15 cellular contexts compared by ENCODE assay signal in genomic region chr1:247647864-247648263, GRCh38. TPM values are rescaled to one million over a fixed set of nuclear protein-coding genes. Genes with fewer than 3 reads are reported as not detected.
DNase-seq lines count a peak whose midpoint lies in the region; TF ChIP-seq lines count a peak whose summit lies in the region.
"Had no signal": no experiment of that assay in that cellular context is flagged by ENCODE, and none has a peak within 500 bp of the region (broad histone marks: within the 10 kb centered on the region; RNA-seq: fewer than 3 reads in every experiment).

No MANE protein-coding gene starts in this region.

- peak overlapping the region; percentile 73 for H3K4me2 ChIP-seq in neural progenitor cell

- H3K4me3 Mint-ChIP-seq in MCF 10A (ENCODE audit: unreplicated experiment) (no peak overlapping the region), neural progenitor cell (no peak overlapping the region)
- H3K4me3 Mint-ChIP-seq: activated CD8-positive, alpha-beta T cell treated with anti-CD3 and anti-CD28 coated beads for 36 hours; activated T-helper 17 cell treated with anti-CD3 and anti-CD28 coated beads, Interleukin-2, amount 50 U/mL, for 72 hours; natural killer cell treated with Interleukin-12 subunit alpha and Interleukin-12 subunit beta and Interleukin-15 and Interleukin-18, amount 100 ng/mL, for 72 hours had no signal

- no peak overlapping the region for H2AFZ ChIP-seq in neural progenitor cell (replicated peaks)

- H3K27me3 Mint-ChIP-seq in MCF 10A (ENCODE audit: insufficient read depth, unreplicated experiment) (no peaks in the 10 kb centered on the region), neural progenitor cell (ENCODE audit: insufficient read depth, low read depth) (peaks cover under 1% of the 10 kb centered on the region)
- H3K27me3 Mint-ChIP-seq: activated CD8-positive, alpha-beta T cell treated with anti-CD3 and anti-CD28 coated beads for 36 hours had no signal

- no peaks in the 10 kb centered on the region for H3K79me2 ChIP-seq in neural progenitor cell (ENCODE audit: low read depth)

- BruUV-seq in MCF 10A (replicated peaks; lab: Mats Ljungman, UMichigan): no TSS peak

- POLR2A ChIA-PET in MCF 10A (lab: Yijun Ruan, JAX): interaction anchor here (1.1 kb wide), 1 partner anchor 12 kb away, joined by 3 read pairs; no protein-coding TSS in a partner anchor

- no peaks in the 10 kb centered on the region for H4K20me1 ChIP-seq in neural progenitor cell (ENCODE audit: low read depth)

- H3K9me3 ChIP-seq in MG63 (no peaks in the 10 kb centered on the region), neural progenitor cell (ENCODE audit: low read depth) (no peaks in the 10 kb centered on the region)
- H3K9me3 ChIP-seq: BE2C had no signal

- H3K27ac ChIP-seq in neural progenitor cell: peak overlapping the region; percentile 72
- H3K27ac ChIP-seq: foreskin keratinocyte had no signal

- H3K4me1 ChIP-seq in neural progenitor cell: peaks cover 28% of the 10 kb centered on the region
- H3K4me1 ChIP-seq: BE2C, foreskin keratinocyte had no signal

- H3K36me3 Mint-ChIP-seq in MCF 10A (ENCODE audit: insufficient read depth, unreplicated experiment): no peaks in the 10 kb centered on the region
- H3K36me3 Mint-ChIP-seq in neural progenitor cell: no peaks in the 10 kb centered on the region
- H3K36me3 Mint-ChIP-seq: natural killer cell treated with Interleukin-12 subunit alpha and Interleukin-12 subunit beta and Interleukin-15 and Interleukin-18, amount 100 ng/mL, for 72 hours had no signal

- DNase-seq in DMS53 (lab: John Stamatoyannopoulos, UW) (peak; percentile 30), MG63 (peak; percentile 12), MCF 10A (ENCODE audit: unreplicated experiment) (peak; percentile 58), neural progenitor cell (ENCODE audit: low spot score) (peak; percentile 78), NCI-H1930 (lab: John Stamatoyannopoulos, UW) (no peak), GOT3 (lab: John Stamatoyannopoulos, UW) (no peak), ACHN (no peak)
- DNase-seq: activated CD8-positive, alpha-beta T cell treated with anti-CD3 and anti-CD28 coated beads for 36 hours; BE2C; foreskin keratinocyte had no signal

- TF ChIP-seq CTCF in MCF 10A (IDR thresholded peaks at IDR 0.05; ENCODE audit: unreplicated experiment) (no peak), neural progenitor cell (IDR thresholded peaks at IDR 0.05) (no peak)

- H3K27me3 ChIP-seq in MG63 (no peaks in the 10 kb centered on the region), neural progenitor cell (no peaks in the 10 kb centered on the region)
- H3K27me3 ChIP-seq: BE2C, foreskin keratinocyte had no signal

- no peak overlapping the region for H3K4me3 ChIP-seq in MG63
- H3K4me3 ChIP-seq in neural progenitor cell: peak overlapping the region; percentile 16
- H3K4me3 ChIP-seq: lung had no signal

- intact Hi-C loops in MCF 10A (cut with micrococcal nuclease): no loop called here

- no peaks in the 10 kb centered on the region for H3K9me3 Mint-ChIP-seq in MCF 10A (ENCODE audit: unreplicated experiment)
- peaks cover 4% of the 10 kb centered on the region for H3K9me3 Mint-ChIP-seq in neural progenitor cell
- H3K9me3 Mint-ChIP-seq: activated CD8-positive, alpha-beta T cell treated with anti-CD3 and anti-CD28 coated beads for 36 hours; activated T-helper 17 cell treated with anti-CD3 and anti-CD28 coated beads, Interleukin-2, amount 50 U/mL, for 72 hours had no signal

- H3K27ac Mint-ChIP-seq in MCF 10A (ENCODE audit: low read depth, unreplicated experiment) (peak overlapping the region; percentile 0), neural progenitor cell (no peak overlapping the region)
- H3K27ac Mint-ChIP-seq: activated CD8-positive, alpha-beta T cell treated with anti-CD3 and anti-CD28 coated beads for 36 hours; activated T-helper 17 cell treated with anti-CD3 and anti-CD28 coated beads, Interleukin-2, amount 50 U/mL, for 72 hours; natural killer cell treated with Interleukin-12 subunit alpha and Interleukin-12 subunit beta and Interleukin-15 and Interleukin-18, amount 100 ng/mL, for 72 hours had no signal

- H3K4me1 Mint-ChIP-seq in MCF 10A (ENCODE audit: insufficient read depth, unreplicated experiment) (peaks cover 7% of the 10 kb centered on the region), neural progenitor cell (peaks cover 20% of the 10 kb centered on the region)
- H3K4me1 Mint-ChIP-seq: activated T-helper 17 cell treated with anti-CD3 and anti-CD28 coated beads, Interleukin-2, amount 50 U/mL, for 72 hours had no signal

- in situ Hi-C loops in ACHN (cut with HindIII; ENCODE audit: low pct_ligation_motif_present, low pct_unique_long_range_greater_than_20kb, low sequenced_read_pairs): no loop called here

- H3K9ac ChIP-seq in neural progenitor cell: no peak overlapping the region

- H3K36me3 ChIP-seq in MG63 (no peaks in the 10 kb centered on the region), neural progenitor cell (no peaks in the 10 kb centered on the region)
- H3K36me3 ChIP-seq: BE2C had no signal

- H3F3A ChIP-seq in neural progenitor cell (ENCODE audit: low read depth): peaks cover 14% of the 10 kb centered on the region

- CTCF ChIA-PET in MCF 10A (lab: Yijun Ruan, JAX): interaction anchor here (1.1 kb wide), 1 partner anchor 258 kb away, joined by 4 read pairs; no protein-coding TSS in a partner anchor

RNA-seq across cellular contexts. Expression of gene OR13G1, which starts 31.7 kb away (rescaled TPM):
- total RNA-seq in MG63 (2014; rRNA removed; shearing (Covaris generic); ENCODE audit: low replicate concordance): not detected in 2 replicates
- total RNA-seq in MCF 10A (2022): not detected in 2 replicates
- not detected in 2 replicates for total RNA-seq in neural progenitor cell (ENCODE audit: low replicate concordance)
- total RNA-seq: activated CD8-positive, alpha-beta T cell treated with anti-CD3 and anti-CD28 coated beads for 36 hours; activated T-helper 17 cell treated with anti-CD3 and anti-CD28 coated beads, Interleukin-2, amount 50 U/mL, for 72 hours; foreskin keratinocyte; HT1080; lung; natural killer cell treated with Interleukin-12 subunit alpha and Interleukin-12 subunit beta and Interleukin-15 and Interleukin-18, amount 100 ng/mL, for 72 hours; pulmonary artery endothelial cell had no signal

RNA-seq across cellular contexts. Expression of gene OR2G3, which starts 42.5 kb away (rescaled TPM):
- total RNA-seq in MG63 (2014; rRNA removed; shearing (Covaris generic); ENCODE audit: low replicate concordance): not detected in 2 replicates
- total RNA-seq in MCF 10A (2022) (not detected in 2 replicates), neural progenitor cell (ENCODE audit: low replicate concordance) (not detected in 2 replicates)
- total RNA-seq: activated CD8-positive, alpha-beta T cell treated with anti-CD3 and anti-CD28 coated beads for 36 hours; activated T-helper 17 cell treated with anti-CD3 and anti-CD28 coated beads, Interleukin-2, amount 50 U/mL, for 72 hours; foreskin keratinocyte; HT1080; lung; natural killer cell treated with Interleukin-12 subunit alpha and Interleukin-12 subunit beta and Interleukin-15 and Interleukin-18, amount 100 ng/mL, for 72 hours; pulmonary artery endothelial cell had no signal

RNA-seq across cellular contexts. Expression of gene OR2G2, which starts 59.7 kb away (rescaled TPM):
- total RNA-seq in MG63 (2014; rRNA removed; shearing (Covaris generic); ENCODE audit: low replicate concordance): not detected in 2 replicates
- total RNA-seq in MCF 10A (2022) (not detected in 2 replicates), neural progenitor cell (ENCODE audit: low replicate concordance) (not detected in 2 replicates)
- total RNA-seq: activated CD8-positive, alpha-beta T cell treated with anti-CD3 and anti-CD28 coated beads for 36 hours; activated T-helper 17 cell treated with anti-CD3 and anti-CD28 coated beads, Interleukin-2, amount 50 U/mL, for 72 hours; foreskin keratinocyte; HT1080; lung; natural killer cell treated with Interleukin-12 subunit alpha and Interleukin-12 subunit beta and Interleukin-15 and Interleukin-18, amount 100 ng/mL, for 72 hours; pulmonary artery endothelial cell had no signal

Comparison
In these comparisons a context has a peak if more than half of its experiments do, and no peak if none do; other contexts are left out.
1. DNase-seq: peak in DMS53 (single experiment), MG63 (single experiment), MCF 10A (single experiment) and neural progenitor cell (single experiment); none in NCI-H1930 (0 of 2), GOT3 (single experiment) and ACHN (single experiment).